Comparison of ENCODE assay signal across 16 cellular contexts in the genomic region with DNA sequence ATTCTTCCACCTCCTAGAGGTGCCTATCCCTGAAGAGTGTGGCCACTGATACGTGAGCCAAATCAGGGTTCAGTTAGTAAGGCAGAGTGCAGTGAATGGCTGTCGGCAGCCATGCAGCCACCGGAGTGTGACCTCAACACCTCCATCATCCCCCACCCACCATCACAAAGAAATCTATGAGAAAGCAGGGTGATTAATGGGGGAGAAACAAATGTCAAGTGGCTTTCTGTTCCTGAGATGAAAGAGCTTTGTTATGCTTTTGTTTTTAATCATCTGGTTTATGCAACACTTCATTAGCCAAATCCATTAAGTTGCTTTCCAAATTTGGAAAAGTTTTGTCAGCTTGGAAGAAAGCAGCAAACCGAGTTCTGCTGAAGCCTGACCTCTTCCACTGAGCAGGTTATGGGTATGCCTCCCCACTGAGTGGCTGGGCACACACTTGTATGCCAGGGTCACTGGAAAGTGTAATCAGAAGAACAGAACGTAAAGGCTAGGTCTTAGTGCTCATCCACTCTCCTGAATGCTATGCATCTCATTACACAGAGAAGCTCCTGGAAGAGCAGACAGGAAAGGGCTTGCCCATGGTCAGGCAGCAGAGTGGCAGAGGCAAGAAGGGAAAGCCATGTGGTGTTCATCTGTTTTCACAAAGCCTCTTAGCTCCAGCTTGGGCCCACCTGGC. TPM values are rescaled to one million over a fixed set of nuclear protein-coding genes. Genes with fewer than 3 reads are reported as not detected.
A peak's percentile ranks its signal among the peaks of the same experiment; 100 is the strongest.
DNase-seq lines count a peak whose midpoint lies in the region; ATAC-seq lines count a peak whose summit lies in the region.
"Had no signal": no experiment of that assay in that cellular context is flagged by ENCODE, and none has a peak within 500 bp of the region (broad histone marks: within the 10 kb centered on the region; RNA-seq: fewer than 3 reads in every experiment).

No MANE protein-coding gene starts in this region.

- ATAC-seq in activated CD4-positive, CD25-positive, alpha-beta regulatory T cell treated with anti-CD3 and anti-CD28 coated beads, Interleukin-2, amount 50 U/mL, for 24 hours = peak; percentile 82 to 83
- no peak for ATAC-seq in activated naive CD8-positive, alpha-beta T cell treated with anti-CD3 and anti-CD28 coated beads, Interleukin-2, amount 10 ng/mL, durations not matched to agents 7 days and 5 days (ENCODE audit: low read depth)
- no peak for ATAC-seq in HG03571 (IDR thresholded peaks at IDR 0.05; ENCODE audit: unreplicated experiment)
- ATAC-seq: CD8-positive, alpha-beta T cell; PC-3 had no signal

- no peak overlapping the region for H3K4me3 Mint-ChIP-seq in activated naive CD8-positive, alpha-beta T cell treated with anti-CD3 and anti-CD28 coated beads, Interleukin-2, amount 10 ng/mL, durations not matched to agents 7 days and 5 days
- H3K4me3 Mint-ChIP-seq: brain; CD8-positive, alpha-beta T cell; HFFc6 had no signal

- no peaks in the 10 kb centered on the region for H3K9me2 ChIP-seq in GM23248 (ENCODE audit: insufficient read depth)
- H3K9me2 ChIP-seq: SK-N-SH had no signal

- H3K9me3 ChIP-seq in GM23248 (ENCODE audit: low read depth) = no peaks in the 10 kb centered on the region
- H3K9me3 ChIP-seq: SK-N-SH, thoracic aorta had no signal

- peaks cover 5% of the 10 kb centered on the region for H3K36me3 Mint-ChIP-seq in activated naive CD8-positive, alpha-beta T cell treated with anti-CD3 and anti-CD28 coated beads, Interleukin-2, amount 10 ng/mL, durations not matched to agents 7 days and 5 days
- H3K36me3 Mint-ChIP-seq: brain; CD8-positive, alpha-beta T cell had no signal

- no peak overlapping the region for H3K27ac ChIP-seq in GM23248
- H3K27ac ChIP-seq: thoracic aorta had no signal

- H3K9me3 Mint-ChIP-seq in activated naive CD8-positive, alpha-beta T cell treated with anti-CD3 and anti-CD28 coated beads, Interleukin-2, amount 10 ng/mL, durations not matched to agents 7 days and 5 days = peaks cover 5% of the 10 kb centered on the region
- H3K9me3 Mint-ChIP-seq: CD8-positive, alpha-beta T cell; HFFc6 had no signal

- POLR2A ChIA-PET in activated naive CD8-positive, alpha-beta T cell treated with anti-CD3 and anti-CD28 coated beads, Interleukin-2, amount 10 ng/mL, durations not matched to agents 7 days and 5 days (lab: Charles Lee) = no interaction called here

- H3F3A ChIP-seq in GM23248 (ENCODE audit: insufficient read depth) = no peaks in the 10 kb centered on the region

- H3K4me1 ChIP-seq in GM23248 (ENCODE audit: insufficient read depth) = no peaks in the 10 kb centered on the region

- H3K79me2 ChIP-seq in GM23248 (ENCODE audit: insufficient read depth) = no peaks in the 10 kb centered on the region

- WGBS in GM23248 (ENCODE audit: low coverage in 1 of 2, low lambda C conversion rate in 2 of 2, missing lambda C conversion rate in 2 of 2), 2 experiments = 12 to 13% methylated on average over 5 of the region's 5 CpGs

- H4K20me1 ChIP-seq in GM23248 (ENCODE audit: insufficient read depth) = no peaks in the 10 kb centered on the region

- H3K27ac Mint-ChIP-seq in activated naive CD8-positive, alpha-beta T cell treated with anti-CD3 and anti-CD28 coated beads, Interleukin-2, amount 10 ng/mL, durations not matched to agents 7 days and 5 days = peak overlapping the region; percentile 19
- H3K27ac Mint-ChIP-seq: CD8-positive, alpha-beta T cell; HFFc6 had no signal

- no peaks in the 10 kb centered on the region for H3K27me3 ChIP-seq in GM23248 (replicated peaks; ENCODE audit: insufficient read depth)

- H3K4me2 ChIP-seq in GM23248 (ENCODE audit: unreplicated experiment) = no peak overlapping the region
- H3K4me2 ChIP-seq: SK-N-SH had no signal

- no peak overlapping the region for H3K9ac ChIP-seq in GM23248
- H3K9ac ChIP-seq: SK-N-SH had no signal

- peaks cover 44% of the 10 kb centered on the region for H3K4me1 Mint-ChIP-seq in activated naive CD8-positive, alpha-beta T cell treated with anti-CD3 and anti-CD28 coated beads, Interleukin-2, amount 10 ng/mL, durations not matched to agents 7 days and 5 days

- no peak for DNase-seq in activated CD4-positive, CD25-positive, alpha-beta regulatory T cell treated with anti-CD3 and anti-CD28 coated beads, Interleukin-2, amount 50 U/mL, for 72 hours
- DNase-seq in NCI-H510A (lab: John Stamatoyannopoulos, UW) (peak; percentile 21), GM23248 (no peak), islet precursor cell (no peak)
- no peak for DNase-seq in activated naive CD8-positive, alpha-beta T cell treated with anti-CD3 and anti-CD28 coated beads, Interleukin-2, amount 10 ng/mL, durations not matched to agents 7 days and 5 days
- peak; percentile 38 for DNase-seq in stimulated activated CD4-positive, alpha-beta T cell treated with anti-CD3 and anti-CD28 coated beads, Interleukin-4, amount 100 ng/mL, for 1 hour
- DNase-seq: ACHN; CD8-positive, alpha-beta T cell; EL; HFFc6; PC-3; SK-N-SH had no signal

- H2AFZ ChIP-seq in GM23248 = no peak overlapping the region

- in situ Hi-C loops in GM23248 (cut with MboI) = no loop called here

- H3K27me3 Mint-ChIP-seq in activated naive CD8-positive, alpha-beta T cell treated with anti-CD3 and anti-CD28 coated beads, Interleukin-2, amount 10 ng/mL, durations not matched to agents 7 days and 5 days = no peaks in the 10 kb centered on the region

- H3K4me3 ChIP-seq in GM23248 = no peak overlapping the region
- H3K4me3 ChIP-seq: thoracic aorta had no signal

- H3K36me3 ChIP-seq in GM23248 (ENCODE audit: low read depth) = no peaks in the 10 kb centered on the region
- H3K36me3 ChIP-seq: thoracic aorta had no signal

RNA-seq across cellular contexts. Expression of a gene that starts 57.1 kb away (rescaled TPM):
- total RNA-seq in activated naive CD8-positive, alpha-beta T cell treated with anti-CD3 and anti-CD28 coated beads, Interleukin-2, amount 10 ng/mL, durations not matched to agents 7 days and 5 days = 10 to 100 TPM; 12.2 to 13.3 TPM
- total RNA-seq in GM23248 (2014; rRNA removed; shearing (Covaris generic)) = 6.9 and 9.4 TPM in 2 replicates
- 15.2 and 16.1 TPM in 2 replicates for polyA plus RNA-seq in GM23248 (2016; fragmentation: Nextera tagmentation; extraction: Ambion mirVana)

Comparison
In these comparisons a context has a peak if more than half of its experiments do, and no peak if none do; other contexts are left out.
1. ATAC-seq: peak in activated CD4-positive, CD25-positive, alpha-beta regulatory T cell treated with anti-CD3 and anti-CD28 coated beads, Interleukin-2, amount 50 U/mL, for 24 hours (2 of 2); none in activated naive CD8-positive, alpha-beta T cell treated with anti-CD3 and anti-CD28 coated beads, Interleukin-2, amount 10 ng/mL, durations not matched to agents 7 days and 5 days (single experiment) and HG03571 (single experiment).
2. DNase-seq: peak in NCI-H510A (single experiment) and stimulated activated CD4-positive, alpha-beta T cell treated with anti-CD3 and anti-CD28 coated beads, Interleukin-4, amount 100 ng/mL, for 1 hour (single experiment); none in activated CD4-positive, CD25-positive, alpha-beta regulatory T cell treated with anti-CD3 and anti-CD28 coated beads, Interleukin-2, amount 50 U/mL, for 72 hours (single experiment), activated naive CD8-positive, alpha-beta T cell treated with anti-CD3 and anti-CD28 coated beads, Interleukin-2, amount 10 ng/mL, durations not matched to agents 7 days and 5 days (single experiment), GM23248 (single experiment) and islet precursor cell (single experiment).